14 cellular contexts compared by ENCODE assay signal in genomic region chr15:49036650-49037545, GRCh38. TPM values are rescaled to one million over a fixed set of nuclear protein-coding genes. Genes with fewer than 3 reads are reported as not detected.
DNase-seq lines count a peak whose midpoint lies in the region; ATAC-seq and TF ChIP-seq lines count a peak whose summit lies in the region.
"Had no signal": no experiment of that assay in that cellular context is flagged by ENCODE, and none has a peak within 500 bp of the region (broad histone marks: within the 10 kb centered on the region; RNA-seq: fewer than 3 reads in every experiment).

No MANE protein-coding gene starts in this region.

- no peaks in the 10 kb centered on the region for H3K9me3 Mint-ChIP-seq in activated T-helper 17 cell treated with anti-CD3 and anti-CD28 coated beads, Interleukin-2, amount 50 U/mL, for 72 hours

- no peak overlapping the region for H3K9ac ChIP-seq in neuronal stem cell (ENCODE audit: low read depth, low read length, poor library complexity)

- no peak overlapping the region for H2BK120ac ChIP-seq in neuronal stem cell (ENCODE audit: low read depth, low read length)

- peaks cover 12% of the 10 kb centered on the region for H3K4me1 Mint-ChIP-seq in activated T-helper 17 cell treated with anti-CD3 and anti-CD28 coated beads, Interleukin-2, amount 50 U/mL, for 72 hours

- H3K27me3 ChIP-seq in neuronal stem cell (ENCODE audit: control insufficient read depth in 3 of 3, insufficient read depth in 3 of 3, low read depth in 1 of 3, low read length in 3 of 3): no peaks in the 10 kb centered on the region
- H3K27me3 ChIP-seq: transverse colon had no signal

- peaks cover 39% of the 10 kb centered on the region for H3K36me3 Mint-ChIP-seq in activated T-helper 17 cell treated with anti-CD3 and anti-CD28 coated beads, Interleukin-2, amount 50 U/mL, for 72 hours (ENCODE audit: low read depth)

- H3K79me1 ChIP-seq in neuronal stem cell (ENCODE audit: low read depth, low read length): no peaks in the 10 kb centered on the region

- no peak overlapping the region for H3K27ac ChIP-seq in neuronal stem cell (replicated peaks; ENCODE audit: low read length)

- no peak overlapping the region for H4K91ac ChIP-seq in neuronal stem cell (ENCODE audit: low read depth, low read length, poor library complexity)

- CTCF ChIA-PET in AG04449 (lab: Yijun Ruan, JAX): interaction anchor here (0.8 to 2.0 kb wide), 9 partner anchors 11 to 175 kb away, joined by 3 to 5 read pairs (median 4); partner anchors contain the start of gene EID1

- H3K4me1 ChIP-seq in neuronal stem cell (ENCODE audit: control insufficient read depth in 2 of 2, insufficient read depth in 1 of 2, low read depth in 1 of 2, low read length in 2 of 2): peaks cover 0 to 8% of the 10 kb centered on the region in 2 donors

- H3K4me3 ChIP-seq in AG04449 (ENCODE audit: low read depth, low read length): no peak overlapping the region
- no peak overlapping the region for H3K4me3 ChIP-seq in neuronal stem cell (ENCODE audit: low read length in 2 of 2)
- H3K4me3 ChIP-seq: transverse colon had no signal

- no peak overlapping the region for H3K4me2 ChIP-seq in neuronal stem cell (ENCODE audit: insufficient read depth, low read length, poor library complexity, severe bottlenecking)

- H2BK12ac ChIP-seq in neuronal stem cell (ENCODE audit: low read length): no peak overlapping the region

- H3K4me3 Mint-ChIP-seq in activated T-helper 17 cell treated with anti-CD3 and anti-CD28 coated beads, Interleukin-2, amount 50 U/mL, for 72 hours: no peak overlapping the region

- H3K9me3 ChIP-seq in neuronal stem cell (replicated peaks in 1 of 2; ENCODE audit: control insufficient read depth in 2 of 2, insufficient read depth in 1 of 2, low read depth in 1 of 2, low read length in 2 of 2): peaks cover 0 to 2% of the 10 kb centered on the region in 2 donors
- H3K9me3 ChIP-seq: transverse colon had no signal

- no peak overlapping the region for H2BK15ac ChIP-seq in neuronal stem cell (ENCODE audit: low read length)

- POLR2A ChIA-PET in AG04449 (lab: Yijun Ruan, JAX): no interaction called here

- ATAC-seq in activated T-helper 17 cell treated with anti-CD3 and anti-CD28 coated beads, Interleukin-2, amount 50 U/mL, for 72 hours (replicated peaks): peak; percentile 73
- ATAC-seq in GM21423 (IDR thresholded peaks at IDR 0.05; ENCODE audit: unreplicated experiment): no peak

- H3K27me3 Mint-ChIP-seq in activated T-helper 17 cell treated with anti-CD3 and anti-CD28 coated beads, Interleukin-2, amount 50 U/mL, for 72 hours: no peaks in the 10 kb centered on the region

- no peak overlapping the region for H3K27ac Mint-ChIP-seq in activated T-helper 17 cell treated with anti-CD3 and anti-CD28 coated beads, Interleukin-2, amount 50 U/mL, for 72 hours

- no peak overlapping the region for H2AK5ac ChIP-seq in neuronal stem cell (ENCODE audit: low read depth, low read length)

- no peak overlapping the region for H2BK5ac ChIP-seq in neuronal stem cell (ENCODE audit: low read length)

- peaks cover 3 to 46% of the 10 kb centered on the region in 2 donors for H3K36me3 ChIP-seq in neuronal stem cell (replicated peaks in 1 of 2; ENCODE audit: control insufficient read depth in 2 of 2, insufficient read depth in 2 of 2, low read length in 2 of 2)

- H2AFZ ChIP-seq in neuronal stem cell (ENCODE audit: low read length): no peak overlapping the region

- WGBS in neuronal stem cell (ENCODE audit: extremely low coverage in 2 of 2, insufficient read length in 2 of 2, insufficient replicate concordance in 1 of 2), 2 donors: no CpG with 5 or more reads among the region's 3 CpGs

- no peak overlapping the region for H4K8ac ChIP-seq in neuronal stem cell (ENCODE audit: low read depth, low read length)

- H3K23ac ChIP-seq in neuronal stem cell (ENCODE audit: low read depth, low read length, poor library complexity): no peak overlapping the region

- TF ChIP-seq CTCF in AG04449 (IDR thresholded peaks at IDR 0.05; ENCODE audit: insufficient read depth, low read length, missing control alignments): no peak

- DNase-seq in AG04449 (ENCODE audit: low read depth, low spot score) (peak; percentile 19), HS-5 (ENCODE audit: low read depth) (peak; percentile 80), glomerular visceral epithelial cell (ENCODE audit: extremely low spot score) (peak; percentile 56), T1000 (lab: John Stamatoyannopoulos, UW) (no peak), neuronal stem cell (ENCODE audit: low spot score) (no peak), HuH-7.5 (ENCODE audit: low spot score) (no peak)
- DNase-seq: activated naive CD4-positive, alpha-beta T cell treated with Interleukin-2 at 50 U/mL for 16 hours; KG1; NCI-H446 treated with DMSO at 0.1 percent for 48 hours; retina; Right ventricle myocardium superior; transverse colon had no signal

- H3K18ac ChIP-seq in neuronal stem cell (ENCODE audit: low read length): no peak overlapping the region

- H3K4ac ChIP-seq in neuronal stem cell (ENCODE audit: low read length): no peak overlapping the region

- no peak overlapping the region for H3K14ac ChIP-seq in neuronal stem cell (ENCODE audit: low read length)

RNA-seq across cellular contexts. Expression of gene SECISBP2L, which starts 9.3 kb away (rescaled TPM):
- total RNA-seq in activated T-helper 17 cell treated with anti-CD3 and anti-CD28 coated beads, Interleukin-2, amount 50 U/mL, for 72 hours: 10 to 100 TPM; 20.1 to 40.2 TPM
- polyA plus RNA-seq in neuronal stem cell (2013, experiment 1 of 2): 13.6 TPM
- 14.9 TPM for polyA plus RNA-seq in neuronal stem cell (2013, experiment 2 of 2)

Comparison
In these comparisons a context has a peak if more than half of its experiments do, and no peak if none do; other contexts are left out.
1. DNase-seq: peak in AG04449 (single experiment), HS-5 (single experiment) and glomerular visceral epithelial cell (single experiment); none in T1000 (single experiment), neuronal stem cell (single experiment) and HuH-7.5 (single experiment).